ENCODE assay signal across 27 cellular contexts in genomic region chr9:14563902-14564578, GRCh38.
DNase-seq lines count a peak whose midpoint lies in the region; ATAC-seq and TF ChIP-seq lines count a peak whose summit lies in the region.
"Had no signal": no experiment of that assay in that cellular context is flagged by ENCODE, and none has a peak within 500 bp of the region (broad histone marks: within the 10 kb centered on the region; RNA-seq: fewer than 3 reads in every experiment).

No MANE protein-coding gene starts in this region.

- H3K4me1 ChIP-seq in IMR-90 (ENCODE audit: control insufficient read depth, insufficient read depth, low read length): no peaks in the 10 kb centered on the region
- H3K4me1 ChIP-seq: esophagus muscularis mucosa, foreskin keratinocyte had no signal

- no peak for ATAC-seq in IMR-90 (ENCODE audit: low read depth)
- ATAC-seq in naive thymus-derived CD8-positive, alpha-beta T cell: no peak
- ATAC-seq: activated CD4-positive, alpha-beta T cell treated with anti-CD3 and anti-CD28 coated beads for 36 hours; CD8-positive, alpha-beta T cell; foreskin keratinocyte; left colon had no signal

- intact Hi-C loops in IMR-90 (cut with micrococcal nuclease): no loop called here

- TF ChIP-seq CTCF in IMR-90 (conservative IDR thresholded peaks at IDR 0.05; ENCODE audit: low read depth, low read length) (no peak), nephron progenitor cell (IDR thresholded peaks at IDR 0.05) (no peak)

- no peak overlapping the region for H2AK5ac ChIP-seq in IMR-90 (ENCODE audit: low read depth, low read length)

- H3K27ac ChIP-seq in IMR-90 (ENCODE audit: insufficient read depth, low read length): no peak overlapping the region
- H3K27ac ChIP-seq: coronary artery, esophagus muscularis mucosa, foreskin keratinocyte, hepatocyte, neutrophil, PC-9 had no signal

- H2BK15ac ChIP-seq in IMR-90 (ENCODE audit: low read depth, low read length): no peak overlapping the region

- no peak overlapping the region for H3K56ac ChIP-seq in IMR-90 (ENCODE audit: extremely low read depth, insufficient read depth, low read length)

- H3K27ac Mint-ChIP-seq in nephron progenitor cell: peak overlapping the region; percentile 90
- H3K27ac Mint-ChIP-seq in naive thymus-derived CD8-positive, alpha-beta T cell: no peak overlapping the region
- H3K27ac Mint-ChIP-seq: activated CD4-positive, alpha-beta T cell treated with anti-CD3 and anti-CD28 coated beads for 36 hours; activated T-cell treated with anti-CD3 and anti-CD28 coated beads, Interleukin-2, amount 50 U/mL, for 24 hours; CD8-positive, alpha-beta T cell had no signal

- H3K4me1 Mint-ChIP-seq in nephron progenitor cell: peaks cover 83% of the 10 kb centered on the region
- H3K4me1 Mint-ChIP-seq in naive thymus-derived CD8-positive, alpha-beta T cell: no peaks in the 10 kb centered on the region

- no peak overlapping the region for H3K9ac ChIP-seq in IMR-90 (ENCODE audit: low read depth, low read length)

- no peak for TF ChIP-seq POLR2A in IMR-90 (IDR thresholded peaks at IDR 0.05; ENCODE audit: low read depth, low read length)

- no peak for TF ChIP-seq RAD21 in IMR-90 (IDR thresholded peaks at IDR 0.05; ENCODE audit: low read length)

- no peak overlapping the region for H2BK5ac ChIP-seq in IMR-90 (ENCODE audit: low read depth, low read length, poor library complexity, severe bottlenecking)

- no peak overlapping the region for H3K14ac ChIP-seq in IMR-90 (replicated peaks; ENCODE audit: low read depth, low read length)

- H3K27me3 ChIP-seq in IMR-90 (ENCODE audit: control insufficient read depth, insufficient read depth, low read length): no peaks in the 10 kb centered on the region; the same call in 1 of the 2 replicates
- H3K27me3 ChIP-seq: esophagus muscularis mucosa, hepatocyte, neutrophil had no signal

- in situ Hi-C loops in IMR-90 (cut with MboI; ENCODE audit: low sequenced_read_pairs): no loop called here

- dilution Hi-C loops in IMR-90 (cut with HindIII; ENCODE audit: low sequenced_read_pairs, unreplicated experiment): no loop called here

- DNase-seq in DMS153 treated with DMSO at 0.1 percent for 48 hours (lab: John Stamatoyannopoulos, UW; ENCODE audit: unreplicated experiment) (peak; percentile 11), DMS153 (lab: John Stamatoyannopoulos, UW) (no peak), IMR-90 (no peak), NCI-H69 (lab: John Stamatoyannopoulos, UW) (peak; percentile 97), nephron progenitor cell (peak; percentile 33), germinal center (ENCODE audit: low spot score) (no peak), NCI-H2029 treated with DMSO at 0.1 percent for 48 hours (lab: John Stamatoyannopoulos, UW) (no peak)
- DNase-seq in naive thymus-derived CD8-positive, alpha-beta T cell: no peak
- DNase-seq: 8988T; activated CD4-positive, alpha-beta T cell treated with anti-CD3 and anti-CD28 coated beads for 36 hours; activated CD8-positive, alpha-beta memory T cell treated with anti-CD3 and anti-CD28 coated beads for 24 hours; activated gamma-delta T cell treated with Interleukin-2 at 50 U/mL for 16 hours; activated T-cell treated with anti-CD3 and anti-CD28 coated beads, Interleukin-2, amount 50 U/mL, for 24 hours; AML-193; CD8-positive, alpha-beta T cell; DMS53; foreskin keratinocyte; left colon; NCI-H2227 treated with DMSO at 0.1 percent for 48 hours; NK-92 treated with Interleukin-12 subunit alpha and Interleukin-12 subunit beta, amount 100 ng/mL, for 24 hours; PC-9; Right ventricle myocardium superior; stimulated activated naive CD4-positive, alpha-beta T cell treated with Interleukin-2 at 50 U/mL for 16 hours had no signal

- H3K4me3 ChIP-seq in IMR-90 (ENCODE audit: insufficient read depth, low read depth, low read length): no peak overlapping the region
- H3K4me3 ChIP-seq: coronary artery, esophagus muscularis mucosa, hepatocyte, PC-9 had no signal

- H4K8ac ChIP-seq in IMR-90 (ENCODE audit: low read depth in 2 of 2, low read length in 2 of 2): no peak overlapping the region

- H4K20me1 ChIP-seq in IMR-90 (ENCODE audit: insufficient read depth, low read length): no peaks in the 10 kb centered on the region

- H2BK20ac ChIP-seq in IMR-90 (ENCODE audit: low read depth, low read length): no peak overlapping the region

- peak overlapping the region; percentile 60 for H3K4me3 Mint-ChIP-seq in nephron progenitor cell
- no peak overlapping the region for H3K4me3 Mint-ChIP-seq in naive thymus-derived CD8-positive, alpha-beta T cell
- H3K4me3 Mint-ChIP-seq: activated CD4-positive, alpha-beta T cell treated with anti-CD3 and anti-CD28 coated beads for 36 hours; activated T-cell treated with anti-CD3 and anti-CD28 coated beads, Interleukin-2, amount 50 U/mL, for 24 hours; CD8-positive, alpha-beta T cell had no signal

- no peak overlapping the region for H3K4ac ChIP-seq in IMR-90 (ENCODE audit: low read depth, low read length)

- no peaks in the 10 kb centered on the region for H3K79me1 ChIP-seq in IMR-90 (ENCODE audit: low read depth in 1 of 2, low read length in 2 of 2)

- H3K9me1 ChIP-seq in IMR-90 (ENCODE audit: insufficient read depth, low read length): no peaks in the 10 kb centered on the region

- H2AK9ac ChIP-seq in IMR-90 (replicated peaks; ENCODE audit: low read depth, low read length, poor library complexity): no peak overlapping the region

- no TSS peak for BruUV-seq in IMR-90 (replicated peaks; lab: Mats Ljungman, UMichigan)

- no peak overlapping the region for H3K23ac ChIP-seq in IMR-90 (ENCODE audit: low read depth, low read length)

- WGBS in IMR-90 (ENCODE audit: extremely low coverage in 2 of 2, insufficient read length in 1 of 2), 2 experiments: 100% methylated on average over 1 of the region's 9 CpGs; no CpG with 5 or more reads in 1 of the 2 experiments

- CTCF ChIA-PET in IMR-90 (lab: Yijun Ruan, JAX): no interaction called here

- POLR2A ChIA-PET in IMR-90 (lab: Charles Lee; ENCODE audit: unreplicated experiment): no interaction called here
- POLR2A ChIA-PET in naive thymus-derived CD8-positive, alpha-beta T cell (lab: Charles Lee): no interaction called here

- H3K18ac ChIP-seq in IMR-90 (ENCODE audit: low read depth, low read length): no peak overlapping the region

- H4K91ac ChIP-seq in IMR-90 (ENCODE audit: insufficient read depth, low read depth, low read length): no peak overlapping the region

- no peaks in the 10 kb centered on the region for H3K9me3 ChIP-seq in IMR-90 (ENCODE audit: control insufficient read depth, insufficient read depth, low read length)
- H3K9me3 ChIP-seq: esophagus muscularis mucosa, neutrophil had no signal

- H3K9me3 Mint-ChIP-seq in nephron progenitor cell: no peaks in the 10 kb centered on the region
- H3K9me3 Mint-ChIP-seq in naive thymus-derived CD8-positive, alpha-beta T cell: peaks cover 0 to 20% (median 8%) of the 10 kb centered on the region in 9 donors

- H3K36me3 ChIP-seq in IMR-90 (ENCODE audit: control insufficient read depth, insufficient read depth, low read length): no peaks in the 10 kb centered on the region
- H3K36me3 ChIP-seq: esophagus muscularis mucosa, neutrophil had no signal

- H2BK120ac ChIP-seq in IMR-90 (ENCODE audit: low read depth, low read length): no peak overlapping the region

- no peaks in the 10 kb centered on the region for H3K36me3 Mint-ChIP-seq in nephron progenitor cell (ENCODE audit: low read depth)
- H3K36me3 Mint-ChIP-seq in naive thymus-derived CD8-positive, alpha-beta T cell: peaks cover 0 to 5% (median 0%) of the 10 kb centered on the region in 3 donors
- H3K36me3 Mint-ChIP-seq: CD8-positive, alpha-beta T cell had no signal

- no peak overlapping the region for H4K5ac ChIP-seq in IMR-90 (ENCODE audit: low read depth, low read length)

- no peak overlapping the region for H3K4me2 ChIP-seq in IMR-90 (ENCODE audit: low read depth, low read length)
- H3K4me2 ChIP-seq: hepatocyte, PC-9 had no signal

- peaks cover 4% of the 10 kb centered on the region for H3K27me3 Mint-ChIP-seq in nephron progenitor cell (ENCODE audit: low read depth, poor library complexity)
- peaks cover 0 to 4% (median 1%) of the 10 kb centered on the region in 5 donors for H3K27me3 Mint-ChIP-seq in naive thymus-derived CD8-positive, alpha-beta T cell

- no peak overlapping the region for H2AFZ ChIP-seq in IMR-90 (replicated peaks; ENCODE audit: low read length, poor library complexity)
- H2AFZ ChIP-seq: hepatocyte, PC-9 had no signal

TF ChIP-seq in IMR-90, 13 proteins besides CTCF, POLR2A, EP300 and RAD21:
- TF ChIP-seq FOS (IDR thresholded peaks at IDR 0.05; ENCODE audit: low read depth, low read length) (no peak), MAFK (IDR thresholded peaks at IDR 0.05; ENCODE audit: low read depth, low read length) (peak; percentile 60)

Comparison
In these comparisons a context has a peak if more than half of its experiments do, and no peak if none do; other contexts are left out.
1. DNase-seq: peak in DMS153 treated with DMSO at 0.1 percent for 48 hours (single experiment), NCI-H69 (single experiment) and nephron progenitor cell (single experiment); none in DMS153 (single experiment), IMR-90 (single experiment), germinal center (single experiment), NCI-H2029 treated with DMSO at 0.1 percent for 48 hours (single experiment) and naive thymus-derived CD8-positive, alpha-beta T cell (0 of 10).